ENCODE assay signal across 13 cellular contexts in the genomic region with DNA sequence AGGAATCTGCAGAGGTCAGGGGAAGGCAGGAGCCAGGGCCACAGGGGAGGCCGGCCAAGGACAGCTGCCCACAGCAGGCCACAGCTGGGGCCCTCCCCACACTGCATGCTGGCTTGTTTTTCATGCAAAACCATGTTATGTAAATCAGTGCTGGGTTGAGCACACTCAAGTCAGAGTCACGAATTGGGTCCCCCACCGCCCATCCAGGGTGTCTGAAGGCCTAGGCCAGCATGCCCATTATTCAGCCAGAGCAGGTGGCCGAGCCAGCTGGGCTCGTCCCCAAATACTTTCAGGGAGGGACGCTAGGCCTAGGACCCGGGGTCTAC. TPM values are rescaled to one million over a fixed set of nuclear protein-coding genes. Genes with fewer than 3 reads are reported as not detected.
DNase-seq lines count a peak whose midpoint lies in the region; ATAC-seq and TF ChIP-seq lines count a peak whose summit lies in the region.
"Had no signal": no experiment of that assay in that cellular context is flagged by ENCODE, and none has a peak within 500 bp of the region (broad histone marks: within the 10 kb centered on the region; RNA-seq: fewer than 3 reads in every experiment).

No MANE protein-coding gene starts in this region.

- peak; percentile 36 for DNase-seq in glutamatergic neuron
- DNase-seq in superior temporal gyrus (ENCODE audit: extremely low spot score), result peak; percentile 49
- DNase-seq in occipital lobe (lab: John Stamatoyannopoulos, UW), result no peak
- no peak for DNase-seq in NCI-H345 (lab: John Stamatoyannopoulos, UW)
- DNase-seq in AG08395 (ENCODE audit: low spot score), result no peak
- DNase-seq: activated T-cell treated with anti-CD3 and anti-CD28 coated beads, Interleukin-2, amount 50 U/mL, for 1 hour; IMR-90; NCI-H2029 treated with DMSO at 0.1 percent for 48 hours; upper lobe of right lung had no signal

- no peak for TF ChIP-seq CTCF in glutamatergic neuron (IDR thresholded peaks at IDR 0.05; ENCODE audit: partially characterized antibody, unreplicated experiment)

- H3K9me3 Mint-ChIP-seq in glutamatergic neuron (ENCODE audit: unreplicated experiment), result peaks cover 4% of the 10 kb centered on the region
- H3K9me3 Mint-ChIP-seq: brain had no signal

- H3K4me3 Mint-ChIP-seq in glutamatergic neuron (ENCODE audit: unreplicated experiment), result no peak overlapping the region
- H3K4me3 Mint-ChIP-seq: brain had no signal

- peaks cover 9% of the 10 kb centered on the region for H3K27me3 Mint-ChIP-seq in glutamatergic neuron (ENCODE audit: unreplicated experiment)
- H3K27me3 Mint-ChIP-seq: brain had no signal

- H3K27ac Mint-ChIP-seq in glutamatergic neuron (ENCODE audit: unreplicated experiment), result no peak overlapping the region

- H3K36me3 Mint-ChIP-seq in glutamatergic neuron (ENCODE audit: unreplicated experiment), result no peaks in the 10 kb centered on the region
- H3K36me3 Mint-ChIP-seq: brain had no signal

- ATAC-seq in GM18861 (IDR thresholded peaks at IDR 0.05; ENCODE audit: unreplicated experiment) (peak; percentile 42), HG03108 (IDR thresholded peaks at IDR 0.05; ENCODE audit: unreplicated experiment) (peak; percentile 56), GM21515 (IDR thresholded peaks at IDR 0.05; ENCODE audit: unreplicated experiment) (no peak)
- ATAC-seq: upper lobe of right lung had no signal

- peaks cover 22% of the 10 kb centered on the region for H3K4me1 Mint-ChIP-seq in glutamatergic neuron (ENCODE audit: low read depth, unreplicated experiment)

RNA-seq across cellular contexts. Expression of gene TOB1, which starts 51.2 kb away (rescaled TPM):
- total RNA-seq in glutamatergic neuron (ENCODE audit: unreplicated experiment) (78.7 TPM), occipital lobe (15.0 TPM)

Comparison
In these comparisons a context has a peak if more than half of its experiments do, and no peak if none do; other contexts are left out.
1. DNase-seq: peak in glutamatergic neuron (single experiment) and superior temporal gyrus (single experiment); none in occipital lobe (single experiment), NCI-H345 (single experiment) and AG08395 (single experiment).